In the genomic region with DNA sequence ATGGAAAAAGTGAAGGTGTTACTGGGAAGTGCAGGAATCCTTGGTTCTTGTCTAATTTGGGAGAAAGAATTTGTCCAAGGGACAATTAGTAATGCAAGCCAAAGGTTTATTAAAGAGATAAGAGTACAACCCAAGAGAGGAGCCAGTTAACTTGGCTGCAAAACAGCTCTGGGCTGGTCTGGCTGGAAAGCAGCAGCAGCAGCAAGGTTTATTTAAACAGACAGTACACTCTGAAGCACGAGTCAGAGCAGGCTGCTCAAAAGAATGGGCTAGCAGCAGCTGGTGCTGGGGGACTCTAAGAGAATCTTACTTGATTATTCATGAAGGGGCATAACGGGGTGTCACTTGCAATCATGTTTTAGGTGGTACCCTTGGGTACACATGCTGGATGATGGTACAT, we compare ENCODE assay signal across 18 cellular contexts. TPM values are rescaled to one million over a fixed set of nuclear protein-coding genes. Genes with fewer than 3 reads are reported as not detected.
"Had no signal": no experiment of that assay in that cellular context is flagged by ENCODE, and none has a peak within 500 bp of the region (broad histone marks: within the 10 kb centered on the region; RNA-seq: fewer than 3 reads in every experiment).

No MANE protein-coding gene starts in this region.

- H3K4me3 Mint-ChIP-seq: activated naive CD4-positive, alpha-beta T cell treated with anti-CD3 and anti-CD28 coated beads, Interleukin-2, amount 10 ng/mL, durations not matched to agents 7 days and 5 days; nephron progenitor cell; stimulated activated memory B cell treated with anti-CD40 and anti-IgM and Interleukin-4, amounts not matched to agents 10 μg/mL and 1 μg/mL and 100 μg/mL, for 72 hours had no signal

- H3K36me3 Mint-ChIP-seq: activated naive CD4-positive, alpha-beta T cell treated with anti-CD3 and anti-CD28 coated beads, Interleukin-2, amount 10 ng/mL, durations not matched to agents 7 days and 5 days; stimulated activated memory B cell treated with anti-CD40 and anti-IgM and Interleukin-4, amounts not matched to agents 10 μg/mL and 1 μg/mL and 100 μg/mL, for 72 hours had no signal

- H3K4me1 ChIP-seq: lower lobe of right lung, thyroid gland, uterus had no signal

- DNase-seq: activated CD4-positive, alpha-beta T cell treated with anti-CD3 and anti-CD28 coated beads for 1 hour; activated CD4-positive, alpha-beta T cell treated with anti-CD3 and anti-CD28 coated beads, Interleukin-2, amount 50 U/mL, for 4 hours; activated naive CD4-positive, alpha-beta T cell treated with anti-CD3 and anti-CD28 coated beads, Interleukin-2, amount 10 ng/mL, durations not matched to agents 7 days and 5 days; foreskin fibroblast; lower lobe of right lung; nephron progenitor cell; stimulated activated CD4-positive, alpha-beta T cell treated with anti-CD3 and anti-CD28 coated beads, Interleukin-2, amount 100 ng/mL, for 48 hours; uterus had no signal

- H3K9me3 Mint-ChIP-seq: activated naive CD4-positive, alpha-beta T cell treated with anti-CD3 and anti-CD28 coated beads, Interleukin-2, amount 10 ng/mL, durations not matched to agents 7 days and 5 days; activated T-helper 2 cell treated with anti-CD3 and anti-CD28 coated beads, Interferon-gamma antibody, Interleukin-2, Interleukin-4, amounts not matched to agents 10 μg/mL and 5 μg/mL and 100 μg/mL, durations not matched to agents 14 hours and 24 hours and 36 hours; stimulated activated memory B cell treated with anti-CD40 and anti-IgM and Interleukin-4, amounts not matched to agents 10 μg/mL and 1 μg/mL and 100 μg/mL, for 72 hours had no signal

- H3K4me3 ChIP-seq: cardiac muscle cell, coronary artery, esophagus muscularis mucosa, lower lobe of right lung, thyroid gland, uterus had no signal

- H3K27ac ChIP-seq: cardiac muscle cell, coronary artery, esophagus muscularis mucosa, lower lobe of right lung, thyroid gland, uterus had no signal

- H3K4me1 Mint-ChIP-seq: activated naive CD4-positive, alpha-beta T cell treated with anti-CD3 and anti-CD28 coated beads, Interleukin-2, amount 10 ng/mL, durations not matched to agents 7 days and 5 days; nephron progenitor cell; stimulated activated memory B cell treated with anti-CD40 and anti-IgM and Interleukin-4, amounts not matched to agents 10 μg/mL and 1 μg/mL and 100 μg/mL, for 72 hours had no signal

- H3K36me3 ChIP-seq: cardiac muscle cell, esophagus muscularis mucosa, lower lobe of right lung, thyroid gland, uterus had no signal

- ATAC-seq: lower lobe of right lung; stimulated activated memory B cell treated with anti-CD40 and anti-IgM and Interleukin-4, amounts not matched to agents 10 μg/mL and 1 μg/mL and 100 μg/mL, for 72 hours had no signal

- H3K9me3 ChIP-seq: esophagus muscularis mucosa, lower lobe of right lung, thyroid gland, uterus had no signal

- H3K27me3 Mint-ChIP-seq: activated naive CD4-positive, alpha-beta T cell treated with anti-CD3 and anti-CD28 coated beads, Interleukin-2, amount 10 ng/mL, durations not matched to agents 7 days and 5 days; stimulated activated memory B cell treated with anti-CD40 and anti-IgM and Interleukin-4, amounts not matched to agents 10 μg/mL and 1 μg/mL and 100 μg/mL, for 72 hours had no signal

- H3K27ac Mint-ChIP-seq: activated naive CD4-positive, alpha-beta T cell treated with anti-CD3 and anti-CD28 coated beads, Interleukin-2, amount 10 ng/mL, durations not matched to agents 7 days and 5 days; activated T-helper 2 cell treated with anti-CD3 and anti-CD28 coated beads, Interferon-gamma antibody, Interleukin-2, Interleukin-4, amounts not matched to agents 10 μg/mL and 5 μg/mL and 100 μg/mL, durations not matched to agents 14 hours and 24 hours and 36 hours; nephron progenitor cell; stimulated activated memory B cell treated with anti-CD40 and anti-IgM and Interleukin-4, amounts not matched to agents 10 μg/mL and 1 μg/mL and 100 μg/mL, for 72 hours had no signal

- H3K27me3 ChIP-seq: cardiac muscle cell, esophagus muscularis mucosa, thyroid gland, uterus had no signal

RNA-seq across cellular contexts. Expression of a gene that starts 17.1 kb away (rescaled TPM):
- total RNA-seq: activated T-helper 2 cell treated with anti-CD3 and anti-CD28 coated beads, Interferon-gamma antibody, Interleukin-2, Interleukin-4, amounts not matched to agents 10 μg/mL and 5 μg/mL and 100 μg/mL, durations not matched to agents 14 hours and 24 hours and 36 hours; cardiac muscle cell; esophagus muscularis mucosa; kidney epithelial cell; lower lobe of right lung; osteocyte; pulmonary artery endothelial cell; T-helper 1 cell treated with Interleukin-12 subunit alpha and Interleukin-12 subunit beta and Interleukin-4 antibody, amounts not matched to agents 30 ng/mL and 1 ng/mL, for 36 hours; thyroid gland; uterus had no signal
- polyA plus RNA-seq: cardiac muscle cell had no signal
